ENCODE assay signal across 8 cellular contexts in the genomic region with DNA sequence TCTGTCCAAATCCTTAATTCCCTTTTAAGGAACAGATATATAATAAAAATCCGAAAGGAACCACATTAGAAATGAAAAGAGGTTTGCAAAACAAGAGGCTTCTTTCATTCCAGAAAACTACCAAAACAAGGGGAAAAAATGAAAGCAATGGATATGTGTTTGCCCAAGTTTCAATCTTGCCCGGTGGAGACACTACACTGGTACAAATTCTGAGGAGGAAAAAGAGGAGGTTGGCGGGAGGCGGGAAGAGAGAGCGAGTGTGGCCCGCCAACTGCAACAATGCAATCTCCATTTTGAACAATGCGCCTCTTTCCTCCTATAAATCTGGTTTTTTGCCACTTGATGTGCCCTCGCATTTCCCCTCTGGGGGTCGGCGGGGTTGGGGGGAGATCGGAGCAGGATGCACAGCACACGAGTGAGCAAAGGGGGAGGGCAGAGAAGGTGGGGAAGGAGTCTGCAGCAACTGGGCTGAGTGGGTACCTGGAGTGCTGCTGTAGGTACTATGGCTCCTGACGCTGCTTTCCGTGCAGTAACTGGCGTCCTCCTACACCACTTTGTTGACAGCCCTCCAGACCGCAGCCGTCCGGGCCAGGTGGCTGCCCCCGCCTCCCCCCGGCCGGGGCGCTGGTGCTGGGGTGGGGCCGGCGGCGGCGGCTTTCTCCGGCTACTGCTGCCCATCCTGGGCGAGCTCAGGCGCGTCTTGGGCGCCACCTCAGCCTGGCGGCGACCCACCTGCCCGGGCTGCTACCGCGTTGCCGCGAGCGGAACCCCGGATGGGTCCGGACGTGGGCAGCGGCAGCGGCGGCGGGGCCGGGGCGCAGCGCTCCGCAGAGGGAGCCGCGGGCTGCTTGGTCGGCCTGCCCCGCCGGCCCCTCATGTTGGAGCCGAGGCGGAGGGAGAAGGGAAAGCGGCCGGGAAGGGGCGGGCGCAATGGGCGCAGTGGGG.
DNase-seq lines count a peak whose midpoint lies in the region; ATAC-seq and TF ChIP-seq lines count a peak whose summit lies in the region.

No MANE protein-coding gene starts in this region.

- H2BK5ac ChIP-seq in mesenchymal stem cell (ENCODE audit: low read depth, low read length, poor library complexity, severe bottlenecking): peak overlapping the region; percentile 14

- 2% methylated on average over 40 of the region's 62 CpGs for WGBS in mesenchymal stem cell

- H3K4me3 ChIP-seq in A673 (ENCODE audit: low read depth, low read length, poor library complexity, severe bottlenecking) (peak overlapping the region; percentile 83), mesenchymal stem cell (ENCODE audit: insufficient read depth in 1 of 2, low read depth in 1 of 2, low read length in 2 of 2) (peak overlapping the region; percentile 65 to 89)

- peak overlapping the region in 1 of 2 experiments; percentile 20 for H2BK12ac ChIP-seq in mesenchymal stem cell (ENCODE audit: low read length in 2 of 2)

- H2BK15ac ChIP-seq in mesenchymal stem cell (ENCODE audit: low read depth, poor library complexity, severe bottlenecking): peak overlapping the region; percentile 60

- peak overlapping the region; percentile 37 to 78 for H3K18ac ChIP-seq in mesenchymal stem cell (ENCODE audit: low read depth in 1 of 2, low read length in 2 of 2)

- no peak overlapping the region for H2AFZ ChIP-seq in mesenchymal stem cell (ENCODE audit: low read depth, low read length)

- H3K4me1 ChIP-seq in A673 (ENCODE audit: insufficient read depth, low read length, poor library complexity, severe bottlenecking) (no peaks in the 10 kb centered on the region), mesenchymal stem cell (ENCODE audit: control insufficient read depth, insufficient read depth, low read depth, low read length) (peaks cover 4% of the 10 kb centered on the region)

- peak overlapping the region; percentile 5 to 15 for H3K23ac ChIP-seq in mesenchymal stem cell (ENCODE audit: low read length in 2 of 2)

- CTCF ChIA-PET in A673 (lab: Charles Lee): no interaction called here

- peak overlapping the region; percentile 88 for H4K8ac ChIP-seq in mesenchymal stem cell (ENCODE audit: low read length)

- H3K9me3 ChIP-seq in A673 (ENCODE audit: low read depth, low read length, poor library complexity, severe bottlenecking) (no peaks in the 10 kb centered on the region), mesenchymal stem cell (ENCODE audit: control insufficient read depth, low read length) (no peaks in the 10 kb centered on the region)

- peaks cover 16% of the 10 kb centered on the region for H3K79me1 ChIP-seq in mesenchymal stem cell (replicated peaks; ENCODE audit: low read length, poor library complexity, severe bottlenecking)

- no TSS peak for BruUV-seq in A673 (replicated peaks; lab: Mats Ljungman, UMichigan)

- H4K91ac ChIP-seq in mesenchymal stem cell (ENCODE audit: low read length): peak overlapping the region; percentile 86

- peak overlapping the region; percentile 52 for H3K4me2 ChIP-seq in mesenchymal stem cell (ENCODE audit: low read length, poor library complexity, severe bottlenecking)

- TF ChIP-seq CTCF in A673 (conservative IDR thresholded peaks at IDR 0.05; ENCODE audit: low read depth, low read length): no peak

- peak overlapping the region; percentile 0 to 1 for H3K14ac ChIP-seq in mesenchymal stem cell (ENCODE audit: low read length in 2 of 2)

- peak overlapping the region; percentile 94 for H3K9ac ChIP-seq in mesenchymal stem cell (ENCODE audit: low read length)

- H3K4ac ChIP-seq in mesenchymal stem cell (ENCODE audit: low read depth in 1 of 2, low read length in 2 of 2): peak overlapping the region; percentile 4 to 69

- no peaks in the 10 kb centered on the region for H3K27me3 ChIP-seq in A673 (replicated peaks; ENCODE audit: insufficient read depth, low read depth, low read length, poor library complexity)
- no peaks in the 10 kb centered on the region for H3K27me3 ChIP-seq in mesenchymal stem cell (ENCODE audit: control insufficient read depth in 1 of 2, insufficient read depth in 1 of 2, low read length in 2 of 2)

- H2AK5ac ChIP-seq in mesenchymal stem cell (ENCODE audit: low read length, severe bottlenecking): no peak overlapping the region

- H3K27ac ChIP-seq in A673 (ENCODE audit: low read depth, low read length, poor library complexity, severe bottlenecking): peak overlapping the region; percentile 82
- H3K27ac ChIP-seq in mesenchymal stem cell (ENCODE audit: low read length, poor library complexity, severe bottlenecking): peak overlapping the region; percentile 33

- peak; percentile 54 for DNase-seq in A673 (ENCODE audit: low spot score)
- peak; percentile 45 to 67 for DNase-seq in activated CD4-positive, alpha-beta T cell treated with anti-CD3 and anti-CD28 coated beads for 4 hours
- peak; percentile 91 for DNase-seq in ecto neural progenitor cell (ENCODE audit: low spot score)
- peak; percentile 71 for DNase-seq in mesenchymal stem cell
- DNase-seq in stimulated activated CD8-positive, alpha-beta memory T cell treated with anti-CD3 and anti-CD28 coated beads, Interleukin-15, amount 100 ng/mL, for 4 hours (ENCODE audit: low read depth in 2 of 2): peak; percentile 39 to 42
- DNase-seq in NCI-H2171 treated with DMSO at 0.1 percent for 48 hours (lab: John Stamatoyannopoulos, UW): no peak

- peak overlapping the region; percentile 54 for H2BK120ac ChIP-seq in mesenchymal stem cell (ENCODE audit: low read depth, low read length)

- H3K36me3 ChIP-seq in A673 (ENCODE audit: insufficient read depth, low read length, poor library complexity, severe bottlenecking) (peaks cover 10% of the 10 kb centered on the region), mesenchymal stem cell (ENCODE audit: control insufficient read depth in 1 of 2, insufficient read depth in 2 of 2, low read depth in 1 of 2, low read length in 2 of 2) (peaks cover 2 to 11% of the 10 kb centered on the region in 2 experiments)

- POLR2A ChIA-PET in A673 (lab: Charles Lee; ENCODE audit: low non-redundant PET): no interaction called here

- ATAC-seq in GM19328 (IDR thresholded peaks at IDR 0.05; ENCODE audit: unreplicated experiment) (peak; percentile 62), HG03457 (IDR thresholded peaks at IDR 0.05; ENCODE audit: unreplicated experiment) (peak; percentile 30)

- intact Hi-C loops in A673 (cut with micrococcal nuclease; ENCODE audit: unreplicated experiment): no loop called here
